Comparison of ENCODE assay signal across 20 cellular contexts in the genomic region with DNA sequence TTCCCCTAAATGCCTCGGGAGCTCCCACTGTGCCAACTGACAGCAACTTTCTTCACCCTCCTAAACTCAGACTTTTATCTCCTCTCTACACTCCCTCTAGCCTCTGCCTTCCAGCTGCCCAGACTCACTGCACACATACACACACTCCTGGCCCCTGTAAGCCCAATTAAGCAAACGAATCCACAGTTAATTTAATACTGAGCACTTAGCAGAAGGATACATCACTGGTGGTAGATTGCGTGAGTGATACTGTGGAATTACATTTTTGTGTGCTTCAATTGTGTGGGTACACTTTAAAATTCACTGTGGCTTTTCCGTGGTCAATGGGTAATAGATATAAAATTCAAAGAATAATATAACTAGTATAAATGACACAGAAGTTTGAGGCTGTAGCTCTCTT.
"Had no signal": no experiment of that assay in that cellular context is flagged by ENCODE, and none has a peak within 500 bp of the region (broad histone marks: within the 10 kb centered on the region; RNA-seq: fewer than 3 reads in every experiment).

No MANE protein-coding gene starts in this region.

- DNase-seq: colonic mucosa; cortex of kidney; effector CD8-positive, alpha-beta T cell; effector memory CD8-positive, alpha-beta T cell; erythroblast; esophagus squamous epithelium; foreskin fibroblast; foreskin melanocyte; gastrocnemius medialis; glutamatergic neuron; heart right ventricle; hippocampal formation; left cardiac atrium; left lung; left ventricle myocardium superior; lower lobe of right lung; mesendoderm; midbrain; naive thymus-derived CD4-positive, alpha-beta T cell had no signal

- ATAC-seq: effector memory CD8-positive, alpha-beta T cell; esophagus mucosa; gastrocnemius medialis; heart right ventricle; left cardiac atrium; left lung; left ventricle myocardium superior; lower lobe of right lung; naive thymus-derived CD4-positive, alpha-beta T cell had no signal
